ENCODE assay signal across 8 cellular contexts in the genomic region with DNA sequence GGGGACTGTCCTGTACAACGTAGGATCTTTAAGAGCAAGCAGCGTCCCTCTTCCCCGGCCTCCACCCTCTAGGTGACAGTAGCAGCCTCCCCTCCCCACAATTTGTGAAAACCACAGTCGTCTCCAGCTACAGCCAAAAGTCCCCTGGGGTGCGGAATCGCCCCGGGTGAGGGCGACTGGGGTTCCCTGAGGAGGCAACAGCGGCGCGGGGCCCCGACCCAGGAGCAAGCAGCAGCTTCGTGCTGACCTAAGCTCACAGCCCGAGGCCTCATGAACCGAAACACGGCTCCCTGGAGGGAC. TPM values are rescaled to one million over a fixed set of nuclear protein-coding genes. Genes with fewer than 3 reads are reported as not detected.
DNase-seq lines count a peak whose midpoint lies in the region; ATAC-seq and TF ChIP-seq lines count a peak whose summit lies in the region.

No MANE protein-coding gene starts in this region.

- peaks cover 5 to 19% (median 13%) of the 10 kb centered on the region in 4 donors for H3K4me1 ChIP-seq in stomach

- TF ChIP-seq EP300 in stomach (IDR thresholded peaks at IDR 0.05), result no peak

- no peaks in the 10 kb centered on the region for H3K9me3 Mint-ChIP-seq in activated CD4-positive, alpha-beta T cell treated with anti-CD3 and anti-CD28 coated beads for 36 hours (ENCODE audit: low read depth)
- H3K9me3 Mint-ChIP-seq in activated CD8-positive, alpha-beta T cell treated with anti-CD3 and anti-CD28 coated beads for 36 hours, result no peaks in the 10 kb centered on the region

- intact Hi-C loops in activated CD4-positive, alpha-beta T cell treated with anti-CD3 and anti-CD28 coated beads for 36 hours (cut with DNase I, micrococcal nuclease), result loop anchor here (1.0 to 5.0 kb wide), 18 partner anchors 179 to 1004 kb away; a partner anchor contains a TSS
- intact Hi-C loops in activated CD8-positive, alpha-beta T cell treated with anti-CD3 and anti-CD28 coated beads for 36 hours (cut with micrococcal nuclease), result no loop called here
- intact Hi-C loops in stomach (cut with DNase I; ENCODE audit: low total_unique reads), result no loop called here

- no peaks in the 10 kb centered on the region for H3K27me3 Mint-ChIP-seq in activated CD4-positive, alpha-beta T cell treated with anti-CD3 and anti-CD28 coated beads for 36 hours
- H3K27me3 Mint-ChIP-seq in activated CD8-positive, alpha-beta T cell treated with anti-CD3 and anti-CD28 coated beads for 36 hours, result no peaks in the 10 kb centered on the region

- peaks cover 0 to 36% (median 33%) of the 10 kb centered on the region in 4 donors for H3K36me3 ChIP-seq in stomach

- H3K36me3 Mint-ChIP-seq in activated CD4-positive, alpha-beta T cell treated with anti-CD3 and anti-CD28 coated beads for 36 hours (ENCODE audit: low read depth), result peaks cover 23% of the 10 kb centered on the region
- peaks cover 20% of the 10 kb centered on the region for H3K36me3 Mint-ChIP-seq in activated CD8-positive, alpha-beta T cell treated with anti-CD3 and anti-CD28 coated beads for 36 hours (ENCODE audit: low read depth)

- H3K27me3 ChIP-seq in stomach, result no peaks in the 10 kb centered on the region

- H3K4me3 ChIP-seq in iPS-11a (ENCODE audit: low read depth, low read length) (peak overlapping the region; percentile 78), stomach (peak overlapping the region; percentile 71 to 96 (median 79))

- H3K27ac ChIP-seq in stomach, result peak overlapping the region; percentile 91 to 96 (median 95)

- ATAC-seq in activated CD4-positive, alpha-beta T cell treated with anti-CD3 and anti-CD28 coated beads for 36 hours, result peak; percentile 1
- ATAC-seq in HG03064 (IDR thresholded peaks at IDR 0.05; ENCODE audit: low read depth, unreplicated experiment), result peak; percentile 21
- peak; percentile 0 for ATAC-seq in activated CD8-positive, alpha-beta T cell treated with anti-CD3 and anti-CD28 coated beads for 36 hours

- CTCF ChIA-PET in activated CD4-positive, alpha-beta T cell treated with anti-CD3 and anti-CD28 coated beads for 36 hours (lab: Charles Lee), result interaction anchor here (1.2 kb wide), 1 partner anchor 22 kb away, joined by 3 read pairs; no protein-coding TSS in a partner anchor
- CTCF ChIA-PET in activated CD8-positive, alpha-beta T cell treated with anti-CD3 and anti-CD28 coated beads for 36 hours (lab: Charles Lee), result no interaction called here

- TF ChIP-seq CTCF in activated CD8-positive, alpha-beta T cell treated with anti-CD3 and anti-CD28 coated beads for 36 hours (IDR thresholded peaks at IDR 0.05), result no peak
- no peak for TF ChIP-seq CTCF in stomach (IDR thresholded peaks at IDR 0.05)

- H3K4me3 Mint-ChIP-seq in activated CD4-positive, alpha-beta T cell treated with anti-CD3 and anti-CD28 coated beads for 36 hours, result peak overlapping the region; percentile 79
- H3K4me3 Mint-ChIP-seq in activated CD8-positive, alpha-beta T cell treated with anti-CD3 and anti-CD28 coated beads for 36 hours, result peak overlapping the region; percentile 82

- peak overlapping the region; percentile 84 for H3K27ac Mint-ChIP-seq in activated CD4-positive, alpha-beta T cell treated with anti-CD3 and anti-CD28 coated beads for 36 hours
- peak overlapping the region; percentile 90 for H3K27ac Mint-ChIP-seq in activated CD8-positive, alpha-beta T cell treated with anti-CD3 and anti-CD28 coated beads for 36 hours

- POLR2A ChIA-PET in activated CD4-positive, alpha-beta T cell treated with anti-CD3 and anti-CD28 coated beads for 36 hours (lab: Charles Lee), result interaction anchor here (1.3 kb wide), 1 partner anchor 937 kb away, joined by 4 read pairs; a partner anchor contains a TSS
- POLR2A ChIA-PET in activated CD8-positive, alpha-beta T cell treated with anti-CD3 and anti-CD28 coated beads for 36 hours (lab: Charles Lee), result interaction anchor here (0.6 kb wide), 3 partner anchors 309 to 615 kb away, joined by 3 read pairs; a partner anchor contains a TSS

- peaks cover 19% of the 10 kb centered on the region for H3K4me1 Mint-ChIP-seq in activated CD4-positive, alpha-beta T cell treated with anti-CD3 and anti-CD28 coated beads for 36 hours
- peaks cover 21% of the 10 kb centered on the region for H3K4me1 Mint-ChIP-seq in activated CD8-positive, alpha-beta T cell treated with anti-CD3 and anti-CD28 coated beads for 36 hours (ENCODE audit: low read depth)

- WGBS in stomach, 5 donors, result 0 to 2% (median 0%) methylated on average over 4 to 16 of the region's 16 CpGs

- no peaks in the 10 kb centered on the region for H3K9me3 ChIP-seq in stomach

- DNase-seq in activated CD4-positive, alpha-beta T cell treated with anti-CD3 and anti-CD28 coated beads for 36 hours, result no peak
- DNase-seq in activated CD4-positive, alpha-beta T cell treated with anti-CD3 and anti-CD28 coated beads, Interleukin-2, amount 50 U/mL, for 48 hours, result no peak
- DNase-seq in activated CD8-positive, alpha-beta T cell treated with anti-CD3 and anti-CD28 coated beads for 36 hours, result no peak
- DNase-seq in stomach, result no peak
- DNase-seq in NCI-H2029 (lab: John Stamatoyannopoulos, UW), result no peak
- no peak for DNase-seq in SIG-M5 (lab: John Stamatoyannopoulos, UW)

- TF ChIP-seq POLR2A in stomach (IDR thresholded peaks at IDR 0.05), result no peak

RNA-seq across cellular contexts. Expression of a gene that starts 0.3 kb away (rescaled TPM):
- total RNA-seq in activated CD4-positive, alpha-beta T cell treated with anti-CD3 and anti-CD28 coated beads for 36 hours, result 10 to 100 TPM; 31.8 to 33.5 TPM
- total RNA-seq in activated CD8-positive, alpha-beta T cell treated with anti-CD3 and anti-CD28 coated beads for 36 hours, result 10 to 100 TPM; 31.3 to 35.3 TPM
- total RNA-seq in stomach, result 10 to 100 TPM; 20.4 to 63.1 (median 30.3) TPM
- polyA plus RNA-seq in stomach, result 10 to 100 TPM in 1 of 3 donors, 1 to 10 TPM in 2; 6.0 to 16.9 (median 7.8) TPM

RNA-seq across cellular contexts. Expression of a gene that starts 0.4 kb away (rescaled TPM):
- not detected for total RNA-seq in activated CD4-positive, alpha-beta T cell treated with anti-CD3 and anti-CD28 coated beads for 36 hours
- not detected for total RNA-seq in activated CD8-positive, alpha-beta T cell treated with anti-CD3 and anti-CD28 coated beads for 36 hours
- not detected for total RNA-seq in stomach
- not detected for polyA plus RNA-seq in stomach

Comparison
In these comparisons a context has a peak if more than half of its experiments do, and no peak if none do; other contexts are left out.
1. intact Hi-C loops: an anchor here in activated CD4-positive, alpha-beta T cell treated with anti-CD3 and anti-CD28 coated beads for 36 hours (1.0 to 5.0 kb wide); none called in activated CD8-positive, alpha-beta T cell treated with anti-CD3 and anti-CD28 coated beads for 36 hours and stomach.